Comparison of ENCODE assay signal across 1 cellular context in the genomic region with DNA sequence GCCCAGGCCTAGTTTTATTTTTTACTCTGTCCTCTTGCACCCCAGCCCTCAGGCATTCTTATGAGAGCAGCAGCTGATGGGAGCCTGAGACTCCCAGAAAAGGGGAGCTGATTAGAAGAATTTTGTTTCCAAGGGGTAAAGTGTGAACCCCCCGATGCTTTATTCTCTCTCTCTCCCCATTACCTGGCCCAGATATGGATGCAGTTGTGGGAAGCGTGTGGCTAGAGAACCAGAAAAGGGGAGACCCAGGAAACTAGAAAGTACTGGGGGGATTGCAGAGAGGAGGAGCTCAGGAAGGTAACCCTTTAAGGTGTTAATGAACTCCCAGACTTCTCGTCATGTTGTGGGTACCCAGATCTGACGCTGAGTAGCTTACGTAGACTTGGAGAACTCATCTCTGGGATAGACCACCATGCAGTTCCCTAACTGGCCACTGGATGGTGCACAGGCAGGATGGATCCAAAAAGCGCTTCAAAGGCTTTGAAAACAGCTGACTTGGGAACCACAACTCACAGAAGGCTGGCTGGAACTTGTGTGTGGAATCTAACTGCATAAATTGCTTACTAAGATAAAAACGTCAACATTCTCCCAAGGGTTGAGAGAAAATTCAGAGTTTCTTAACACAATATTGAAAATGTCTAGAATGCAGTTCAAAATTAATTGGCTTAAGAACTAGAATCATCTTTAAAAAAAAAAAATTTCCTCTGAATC.
A peak's percentile ranks its signal among the peaks of the same experiment; 100 is the strongest.
TF ChIP-seq lines count a peak whose summit lies in the region.

No MANE protein-coding gene starts in this region.

TF ChIP-seq in H1, 55 proteins besides CTCF, POLR2A, EP300 and RAD21 (continued from another document):
- TF ChIP-seq, protein P1, sequence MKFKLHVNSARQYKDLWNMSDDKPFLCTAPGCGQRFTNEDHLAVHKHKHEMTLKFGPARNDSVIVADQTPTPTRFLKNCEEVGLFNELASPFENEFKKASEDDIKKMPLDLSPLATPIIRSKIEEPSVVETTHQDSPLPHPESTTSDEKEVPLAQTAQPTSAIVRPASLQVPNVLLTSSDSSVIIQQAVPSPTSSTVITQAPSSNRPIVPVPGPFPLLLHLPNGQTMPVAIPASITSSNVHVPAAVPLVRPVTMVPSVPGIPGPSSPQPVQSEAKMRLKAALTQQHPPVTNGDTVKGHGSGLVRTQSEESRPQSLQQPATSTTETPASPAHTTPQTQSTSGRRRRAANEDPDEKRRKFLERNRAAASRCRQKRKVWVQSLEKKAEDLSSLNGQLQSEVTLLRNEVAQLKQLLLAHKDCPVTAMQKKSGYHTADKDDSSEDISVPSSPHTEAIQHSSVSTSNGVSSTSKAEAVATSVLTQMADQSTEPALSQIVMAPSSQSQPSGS (IDR thresholded peaks at IDR 0.05; ENCODE audit: low read length): 0 out of 2 replicates have a peak, but pooled peaks have one; percentile 45
- TF ChIP-seq TAF1 (IDR thresholded peaks at IDR 0.05; ENCODE audit: low read depth, low read length) (no peak), RFX5 (IDR thresholded peaks at IDR 0.05; ENCODE audit: borderline replicate concordance, low read depth, low read length) (no peak), YY1 (IDR thresholded peaks at IDR 0.05; ENCODE audit: low read depth, low read length) (peak; percentile 53)
TF ChIP-seq in H1: peak in this region for 6.
